ENCODE assay signal across 2 cellular contexts in genomic region chr1:114740331-114740730, GRCh38.
A peak's percentile ranks its signal among the peaks of the same experiment; 100 is the strongest.
TF ChIP-seq lines count a peak whose summit lies in the region.

No MANE protein-coding gene starts in this region.

TF ChIP-seq in GM23338, 12 proteins besides CTCF, POLR2A, EP300 and RAD21:
- TF ChIP-seq STAT1 (IDR thresholded peaks at IDR 0.05; ENCODE audit: unreplicated experiment) = no peak
- no peak for TF ChIP-seq ZNF114 (CRISPR knock-in tag; IDR thresholded peaks at IDR 0.05)
- no peak for TF ChIP-seq ZNF331 (CRISPR knock-in tag; IDR thresholded peaks at IDR 0.05; ENCODE audit: low read depth)
- no peak for TF ChIP-seq POLR2AphosphoS5 (IDR thresholded peaks at IDR 0.05; ENCODE audit: low read depth)
- no peak for TF ChIP-seq NANOG (IDR thresholded peaks at IDR 0.05; ENCODE audit: borderline replicate concordance)
- TF ChIP-seq CREB1 (CRISPR knock-in tag; IDR thresholded peaks at IDR 0.05; ENCODE audit: low read depth) = no peak
- TF ChIP-seq EZH2 (IDR thresholded peaks at IDR 0.05; ENCODE audit: low read depth, unreplicated experiment) = no peak
- TF ChIP-seq JUNB (IDR thresholded peaks at IDR 0.05; ENCODE audit: unreplicated experiment) = no peak
- TF ChIP-seq ZNF462 (CRISPR knock-in tag; IDR thresholded peaks at IDR 0.05) = no peak
- no peak for TF ChIP-seq REST (IDR thresholded peaks at IDR 0.05; ENCODE audit: unreplicated experiment)
- TF ChIP-seq ETS1 (IDR thresholded peaks at IDR 0.05) = no peak
- no peak for TF ChIP-seq EZH2phosphoT487 (IDR thresholded peaks at IDR 0.05; ENCODE audit: unreplicated experiment)

TF ChIP-seq in K562, 482 proteins besides CTCF, POLR2A, EP300 and RAD21:
- no peak for TF ChIP-seq CHCHD3 (CRISPR knock-in tag; IDR thresholded peaks at IDR 0.05)
- TF ChIP-seq PATZ1 (CRISPR knock-in tag; IDR thresholded peaks at IDR 0.05; ENCODE audit: borderline replicate concordance) = no peak
- no peak for TF ChIP-seq GATAD2A (IDR thresholded peaks at IDR 0.05)
- no peak for TF ChIP-seq RB1 (IDR thresholded peaks at IDR 0.05; ENCODE audit: low read depth)
- TF ChIP-seq C11orf30 (IDR thresholded peaks at IDR 0.05; ENCODE audit: low read depth) = peak; percentile 48
- peak; percentile 61 for TF ChIP-seq MAFG (tag; conservative IDR thresholded peaks at IDR 0.05)
- TF ChIP-seq NFE2 (IDR thresholded peaks at IDR 0.05; ENCODE audit: low read depth) = peak; percentile 53; the same call in 1 of the 2 replicates
- TF ChIP-seq ZNF511 (CRISPR knock-in tag; IDR thresholded peaks at IDR 0.05) = no peak
- 0 out of 2 replicates have a peak, but pooled peaks have one; percentile 20 for TF ChIP-seq MAFF (IDR thresholded peaks at IDR 0.05; ENCODE audit: low read length)
- TF ChIP-seq ZNF316 (IDR thresholded peaks at IDR 0.05) = peak; percentile 73
- TF ChIP-seq RFX5 (IDR thresholded peaks at IDR 0.05; ENCODE audit: low read depth, low read length) = no peak
- no peak for TF ChIP-seq E2F8 (IDR thresholded peaks at IDR 0.05; ENCODE audit: low read depth, partially characterized antibody)
- no peak for TF ChIP-seq KLF6 (CRISPR knock-in tag; IDR thresholded peaks at IDR 0.05; ENCODE audit: borderline replicate concordance)
